ENCODE assay signal across 1 cellular context in genomic region chr17:5526821-5527598, GRCh38.
A peak's percentile ranks its signal among the peaks of the same experiment; 100 is the strongest.
TF ChIP-seq lines count a peak whose summit lies in the region.

No MANE protein-coding gene starts in this region.

TF ChIP-seq in endothelial cell of umbilical vein, 7 proteins besides CTCF, POLR2A, EP300 and RAD21:
- peak; percentile 80 for TF ChIP-seq POLR2AphosphoS5 (IDR thresholded peaks at IDR 0.05; ENCODE audit: insufficient read depth, low read depth, low read length)
- peak; percentile 89 for TF ChIP-seq FOS (IDR thresholded peaks at IDR 0.05; ENCODE audit: borderline replicate concordance, insufficient read depth, low read length)
- no peak for TF ChIP-seq GATA2 (IDR thresholded peaks at IDR 0.05; ENCODE audit: insufficient read depth, insufficient read length, low read depth, low read length)
- peak; percentile 5 for TF ChIP-seq MYC (IDR thresholded peaks at IDR 0.05; ENCODE audit: low read depth, low read length)
- TF ChIP-seq EZH2 (IDR thresholded peaks at IDR 0.05; ENCODE audit: borderline replicate concordance, low read depth, low read length, severe bottlenecking): no peak
- no peak for TF ChIP-seq MAX (IDR thresholded peaks at IDR 0.05; ENCODE audit: insufficient read depth, insufficient read length)
- peak; percentile 100 for TF ChIP-seq JUN (IDR thresholded peaks at IDR 0.05; ENCODE audit: borderline replicate concordance, insufficient read depth, insufficient read length, low read depth)
TF ChIP-seq in endothelial cell of umbilical vein: peak in this region for 4.
